ENCODE assay signal across 8 cellular contexts in genomic region chr9:107488400-107489143, GRCh38. TPM values are rescaled to one million over a fixed set of nuclear protein-coding genes. Genes with fewer than 3 reads are reported as not detected.
A peak's percentile ranks its signal among the peaks of the same experiment; 100 is the strongest.
DNase-seq lines count a peak whose midpoint lies in the region; ATAC-seq and TF ChIP-seq lines count a peak whose summit lies in the region.

No MANE protein-coding gene starts in this region.

- H3K27ac ChIP-seq in RWPE1 (peak overlapping the region; percentile 91), thyroid gland (peak overlapping the region; percentile 88 to 91 (median 90))

- intact Hi-C loops in thyroid gland (cut with DNase I) = loop anchor here (10.0 kb wide), 1 partner anchor 256 kb away; no protein-coding TSS in a partner anchor

- H3K27me3 ChIP-seq in thyroid gland = no peaks in the 10 kb centered on the region

- H3K27me3 Mint-ChIP-seq in effector memory CD8-positive, alpha-beta T cell = peaks cover 45 to 70% of the 10 kb centered on the region in 2 donors

- H3K4me3 ChIP-seq in thyroid gland (replicated peaks in 1 of 3) = peak overlapping the region; percentile 0 to 53 (median 43)

- CTCF ChIA-PET in RWPE1 (lab: Yijun Ruan, JAX) = interaction anchor here (0.5 to 2.1 kb wide), 7 partner anchors 23 to 1074 kb away, joined by 3 to 11 read pairs (median 3); no protein-coding TSS in a partner anchor

- H3K4me1 Mint-ChIP-seq in effector memory CD8-positive, alpha-beta T cell (ENCODE audit: low read depth in 2 of 2) = peaks cover 3 to 9% of the 10 kb centered on the region in 2 donors

- peak; percentile 21 for DNase-seq in activated CD4-positive, alpha-beta T cell treated with anti-CD3 and anti-CD28 coated beads for 48 hours
- no peak for DNase-seq in activated CD4-positive, alpha-beta T cell treated with anti-CD3 and anti-CD28 coated beads for 4 hours
- DNase-seq in RWPE1 (ENCODE audit: low spot score) (peak; percentile 69), medulla oblongata (ENCODE audit: extremely low spot score) (peak; percentile 25), thyroid gland (peak; percentile 72 to 73), pons (ENCODE audit: low spot score) (no peak), NCI-H1436 (lab: John Stamatoyannopoulos, UW) (no peak)
- no peak for DNase-seq in effector memory CD8-positive, alpha-beta T cell

- WGBS in thyroid gland, 2 donors = 0 to 2% methylated on average over 14 to 20 of the region's 79 CpGs

- H3K9me3 ChIP-seq in thyroid gland = no peaks in the 10 kb centered on the region

- ATAC-seq in effector memory CD8-positive, alpha-beta T cell (replicated peaks) = peak; percentile 39

- no peak overlapping the region for H3K27ac Mint-ChIP-seq in effector memory CD8-positive, alpha-beta T cell

- no peak for TF ChIP-seq CTCF in RWPE1 (conservative IDR thresholded peaks at IDR 0.05; ENCODE audit: low read depth)
- no peak for TF ChIP-seq CTCF in thyroid gland (IDR thresholded peaks at IDR 0.05)

- H3K4me1 ChIP-seq in thyroid gland = peaks cover 10 to 18% of the 10 kb centered on the region in 2 donors

- peak overlapping the region; percentile 69 to 75 for H3K4me3 Mint-ChIP-seq in effector memory CD8-positive, alpha-beta T cell

- POLR2A ChIA-PET in RWPE1 (lab: Yijun Ruan, JAX; ENCODE audit: low non-redundant PET) = interaction anchor here (0.5 to 1.1 kb wide), 2 partner anchors 69 to 192 kb away, joined by 3 read pairs; no protein-coding TSS in a partner anchor

- H3K36me3 ChIP-seq in thyroid gland = no peaks in the 10 kb centered on the region

- peaks cover 14% of the 10 kb centered on the region for H3K36me3 Mint-ChIP-seq in effector memory CD8-positive, alpha-beta T cell (ENCODE audit: insufficient read depth)

- peak in 1 of 2 donors; percentile 62 for TF ChIP-seq POLR2A in thyroid gland (IDR thresholded peaks at IDR 0.05)

- H3K9me3 Mint-ChIP-seq in effector memory CD8-positive, alpha-beta T cell = no peaks in the 10 kb centered on the region

RNA-seq across cellular contexts. Expression of gene KLF4, which starts 1.0 kb away (rescaled TPM):
- total RNA-seq in thyroid gland = 10 to 100 TPM; 24.9 to 56.6 (median 30.3) TPM

Comparison
In these comparisons a context has a peak if more than half of its experiments do, and no peak if none do; other contexts are left out.
1. DNase-seq: peak in activated CD4-positive, alpha-beta T cell treated with anti-CD3 and anti-CD28 coated beads for 48 hours (single experiment), RWPE1 (single experiment), medulla oblongata (single experiment) and thyroid gland (2 of 2); none in activated CD4-positive, alpha-beta T cell treated with anti-CD3 and anti-CD28 coated beads for 4 hours (0 of 2), effector memory CD8-positive, alpha-beta T cell (0 of 3), pons (single experiment) and NCI-H1436 (single experiment).